Comparison of ENCODE assay signal across 22 cellular contexts in the genomic region with DNA sequence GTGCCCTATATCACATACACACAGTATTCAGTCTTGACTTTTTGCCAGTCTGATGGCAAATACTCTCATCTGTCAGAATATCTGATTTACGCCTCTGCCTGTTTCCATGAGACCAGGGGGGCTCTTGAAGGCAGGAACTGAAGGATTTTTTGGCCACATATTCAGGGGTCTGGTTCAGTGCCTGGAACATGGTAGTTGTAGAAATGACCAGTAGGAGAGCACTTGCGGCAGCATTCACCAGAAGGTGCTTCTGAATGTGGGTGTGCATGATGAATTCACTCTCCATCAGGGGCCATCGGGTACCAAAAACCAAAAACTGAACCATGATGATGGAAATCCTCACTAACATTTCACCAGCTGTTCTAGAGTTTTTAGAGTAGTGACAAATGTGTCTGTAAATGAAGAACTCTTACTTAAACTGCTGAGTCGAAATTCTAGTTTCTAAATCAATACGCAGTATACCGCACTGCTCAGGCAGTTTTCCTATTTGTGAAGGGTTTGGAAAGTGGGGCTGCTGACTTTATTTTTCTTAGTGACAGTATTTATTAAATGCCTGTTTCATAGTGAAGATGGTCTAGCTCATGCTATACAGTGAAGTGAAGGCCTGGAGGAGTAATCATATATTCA. TPM values are rescaled to one million over a fixed set of nuclear protein-coding genes. Genes with fewer than 3 reads are reported as not detected.
DNase-seq lines count a peak whose midpoint lies in the region; ATAC-seq and TF ChIP-seq lines count a peak whose summit lies in the region.
"Had no signal": no experiment of that assay in that cellular context is flagged by ENCODE, and none has a peak within 500 bp of the region (broad histone marks: within the 10 kb centered on the region; RNA-seq: fewer than 3 reads in every experiment).

No MANE protein-coding gene starts in this region.

- H3K9ac ChIP-seq in endodermal cell (ENCODE audit: extremely low read depth, low read length, poor library complexity, severe bottlenecking) = no peak overlapping the region
- H3K9ac ChIP-seq: BLaER1 had no signal

- no peaks in the 10 kb centered on the region for H3K27me3 ChIP-seq in endodermal cell (ENCODE audit: control insufficient read depth, insufficient read depth, low read length, poor library complexity, severe bottlenecking)
- H3K27me3 ChIP-seq: BLaER1 had no signal

- H3K36me3 ChIP-seq in endodermal cell (ENCODE audit: control insufficient read depth, insufficient read depth, low read length) = peaks cover 56% of the 10 kb centered on the region
- H3K36me3 ChIP-seq: BLaER1, SJSA1 had no signal

- WGBS in endodermal cell (ENCODE audit: insufficient coverage in 1 of 2, insufficient read length in 1 of 2), 2 experiments = 97 to 100% methylated on average over 5 to 6 of the region's 6 CpGs

- no peaks in the 10 kb centered on the region for H3K36me3 Mint-ChIP-seq in activated T-cell treated with anti-CD3 and anti-CD28 coated beads, Interleukin-2, amount 50 U/mL, for 24 hours (ENCODE audit: low read depth)
- no peaks in the 10 kb centered on the region for H3K36me3 Mint-ChIP-seq in activated T-cell treated with anti-CD3 and anti-CD28 coated beads, Interleukin-2, amount 50 U/mL, for 72 hours (ENCODE audit: insufficient read depth in 2 of 2)
- H3K36me3 Mint-ChIP-seq in endodermal cell (ENCODE audit: low read depth) = peaks cover 62% of the 10 kb centered on the region

- no peak overlapping the region for H3K27ac ChIP-seq in endodermal cell (ENCODE audit: low read depth, low read length)
- H3K27ac ChIP-seq: BLaER1, SJSA1 had no signal

- DNase-seq in activated T-cell treated with anti-CD3 and anti-CD28 coated beads, Interleukin-2, amount 50 U/mL, for 24 hours = no peak
- no peak for DNase-seq in activated T-cell treated with anti-CD3 and anti-CD28 coated beads, Interleukin-2, amount 50 U/mL, for 1 hour
- peak; percentile 29 to 45 for DNase-seq in activated T-cell treated with anti-CD3 and anti-CD28 coated beads, Interleukin-2, amount 50 U/mL, for 72 hours
- DNase-seq in endodermal cell (no peak), NCI-H146 treated with DMSO at 0.1 percent for 48 hours (lab: John Stamatoyannopoulos, UW; ENCODE audit: unreplicated experiment) (no peak), NCI-H526 (lab: John Stamatoyannopoulos, UW) (no peak)
- DNase-seq in activated naive CD4-positive, alpha-beta T cell treated with Interleukin-2 at 50 U/mL for 16 hours = no peak
- DNase-seq: CD4-positive, CD25-positive, alpha-beta regulatory T cell; DMS153; DND-41; KG1; NCI-H1048; NCI-H1436; NCI-H187 treated with DMSO at 0.1 percent for 48 hours; NCI-H2171 treated with DMSO at 0.1 percent for 48 hours; NCI-H345; NCI-H510A treated with DMSO at 0.1 percent for 48 hours; NCI-H748 treated with DMSO at 0.1 percent for 48 hours had no signal

- peak overlapping the region; percentile 9 for H3K27ac Mint-ChIP-seq in activated T-cell treated with anti-CD3 and anti-CD28 coated beads, Interleukin-2, amount 50 U/mL, for 24 hours
- H3K27ac Mint-ChIP-seq in activated T-cell treated with anti-CD3 and anti-CD28 coated beads, Interleukin-2, amount 50 U/mL, for 72 hours = peak overlapping the region; percentile 40
- no peak overlapping the region for H3K27ac Mint-ChIP-seq in endodermal cell
- H3K27ac Mint-ChIP-seq: CD4-positive, CD25-positive, alpha-beta regulatory T cell had no signal

- peaks cover 8% of the 10 kb centered on the region for H3K27me3 Mint-ChIP-seq in activated T-cell treated with anti-CD3 and anti-CD28 coated beads, Interleukin-2, amount 50 U/mL, for 24 hours
- peaks cover 13% of the 10 kb centered on the region for H3K27me3 Mint-ChIP-seq in activated T-cell treated with anti-CD3 and anti-CD28 coated beads, Interleukin-2, amount 50 U/mL, for 72 hours (ENCODE audit: low read depth)
- H3K27me3 Mint-ChIP-seq in endodermal cell (ENCODE audit: insufficient read depth) = no peaks in the 10 kb centered on the region

- no peak overlapping the region for H3K4me3 Mint-ChIP-seq in activated T-cell treated with anti-CD3 and anti-CD28 coated beads, Interleukin-2, amount 50 U/mL, for 24 hours
- H3K4me3 Mint-ChIP-seq in activated T-cell treated with anti-CD3 and anti-CD28 coated beads, Interleukin-2, amount 50 U/mL, for 72 hours = peak overlapping the region in 1 of 2 donors; percentile 38
- H3K4me3 Mint-ChIP-seq in endodermal cell = no peak overlapping the region
- H3K4me3 Mint-ChIP-seq: CD4-positive, CD25-positive, alpha-beta regulatory T cell had no signal

- peaks cover 19% of the 10 kb centered on the region for H3K4me1 Mint-ChIP-seq in activated T-cell treated with anti-CD3 and anti-CD28 coated beads, Interleukin-2, amount 50 U/mL, for 24 hours (ENCODE audit: low read depth)
- H3K4me1 Mint-ChIP-seq in activated T-cell treated with anti-CD3 and anti-CD28 coated beads, Interleukin-2, amount 50 U/mL, for 72 hours (ENCODE audit: low read depth) = peaks cover 21% of the 10 kb centered on the region
- peaks cover 3% of the 10 kb centered on the region for H3K4me1 Mint-ChIP-seq in endodermal cell
- H3K4me1 Mint-ChIP-seq: CD4-positive, CD25-positive, alpha-beta regulatory T cell had no signal

- peak; percentile 70 for ATAC-seq in HG02870 (IDR thresholded peaks at IDR 0.05; ENCODE audit: unreplicated experiment)
- ATAC-seq in activated T-cell treated with anti-CD3 and anti-CD28 coated beads, Interleukin-2, amount 50 U/mL, for 72 hours (replicated peaks in 1 of 2) = peak; percentile 90 to 95
- ATAC-seq: HepG2 had no signal

- H3K9me3 ChIP-seq in endodermal cell (ENCODE audit: control insufficient read depth, low read length) = no peaks in the 10 kb centered on the region
- H3K9me3 ChIP-seq: BLaER1, SJSA1 had no signal

- H3K9me3 Mint-ChIP-seq in activated T-cell treated with anti-CD3 and anti-CD28 coated beads, Interleukin-2, amount 50 U/mL, for 24 hours = no peaks in the 10 kb centered on the region
- no peaks in the 10 kb centered on the region for H3K9me3 Mint-ChIP-seq in activated T-cell treated with anti-CD3 and anti-CD28 coated beads, Interleukin-2, amount 50 U/mL, for 72 hours
- no peaks in the 10 kb centered on the region for H3K9me3 Mint-ChIP-seq in endodermal cell
- H3K9me3 Mint-ChIP-seq: CD4-positive, CD25-positive, alpha-beta regulatory T cell had no signal

- TF ChIP-seq CTCF in endodermal cell (conservative IDR thresholded peaks at IDR 0.05) = peak; percentile 34

- H3K4me3 ChIP-seq in endodermal cell (ENCODE audit: low read length) = no peak overlapping the region
- H3K4me3 ChIP-seq: BLaER1, SJSA1 had no signal

- no peaks in the 10 kb centered on the region for H3K4me1 ChIP-seq in endodermal cell (ENCODE audit: control insufficient read depth, insufficient read depth, low read length)
- H3K4me1 ChIP-seq: BLaER1, SJSA1 had no signal

RNA-seq across cellular contexts. Expression of gene MERTK, which starts 54.6 kb away (rescaled TPM):
- 1 to 10 TPM; 2.0 to 3.0 TPM for total RNA-seq in activated T-cell treated with anti-CD3 and anti-CD28 coated beads, Interleukin-2, amount 50 U/mL, for 72 hours
- total RNA-seq in endodermal cell = 10 to 100 TPM; 22.3 to 36.6 TPM
- 11.9 TPM for polyA plus RNA-seq in endodermal cell (2013, experiment 1 of 2)
- 10.9 TPM for polyA plus RNA-seq in endodermal cell (2013, experiment 2 of 2)
- total RNA-seq: SJSA1 had no signal
- polyA plus RNA-seq: CD4-positive, CD25-positive, alpha-beta regulatory T cell had no signal

Comparison
In these comparisons a context has a peak if more than half of its experiments do, and no peak if none do; other contexts are left out.
1. DNase-seq: peak in activated T-cell treated with anti-CD3 and anti-CD28 coated beads, Interleukin-2, amount 50 U/mL, for 72 hours (2 of 2); none in activated T-cell treated with anti-CD3 and anti-CD28 coated beads, Interleukin-2, amount 50 U/mL, for 24 hours (single experiment), activated T-cell treated with anti-CD3 and anti-CD28 coated beads, Interleukin-2, amount 50 U/mL, for 1 hour (single experiment), endodermal cell (single experiment), activated naive CD4-positive, alpha-beta T cell treated with Interleukin-2 at 50 U/mL for 16 hours (single experiment), NCI-H146 treated with DMSO at 0.1 percent for 48 hours (single experiment) and NCI-H526 (0 of 2).
2. RNA of gene MERTK, which starts 54.6 kb away (total RNA-seq): 22.3 to 36.6 TPM in endodermal cell; 2.0 to 3.0 TPM in activated T-cell treated with anti-CD3 and anti-CD28 coated beads, Interleukin-2, amount 50 U/mL, for 72 hours; every median in the first group is over 4 times any median in the second.